8 cellular contexts compared by ENCODE assay signal in genomic region chr11:47215366-47215925, GRCh38. TPM values are rescaled to one million over a fixed set of nuclear protein-coding genes. Genes with fewer than 3 reads are reported as not detected.
DNase-seq lines count a peak whose midpoint lies in the region; ATAC-seq and TF ChIP-seq lines count a peak whose summit lies in the region.

No MANE protein-coding gene starts in this region.

- H3K36me3 ChIP-seq in mammary epithelial cell (ENCODE audit: insufficient read depth, low read length): peaks cover 5% of the 10 kb centered on the region

- POLR2A ChIA-PET in GM10248 (lab: Yijun Ruan, JAX): interaction anchor here (0.5 to 1.4 kb wide), 5 partner anchors 10 to 206 kb away, joined by 3 to 8 read pairs (median 5); no protein-coding TSS in a partner anchor

- peak; percentile 9 for DNase-seq in GM10248 (ENCODE audit: extremely low spot score)
- DNase-seq in NAMALWA (ENCODE audit: low spot score): peak; percentile 51
- peak; percentile 59 for DNase-seq in mammary epithelial cell
- peak; percentile 47 for DNase-seq in midbrain (lab: John Stamatoyannopoulos, UW)
- DNase-seq in SK-N-DZ (ENCODE audit: low spot score): no peak

- no peaks in the 10 kb centered on the region for H3K9me3 ChIP-seq in mammary epithelial cell (replicated peaks; ENCODE audit: insufficient read depth, low read length)

- CTCF ChIA-PET in GM10248 (lab: Yijun Ruan, JAX): interaction anchor here (0.9 to 2.4 kb wide), 10 partner anchors 20 to 194 kb away, joined by 3 to 18 read pairs (median 4); partner anchors contain the start of genes ACP2, ARFGAP2 and NR1H3
- CTCF ChIA-PET in mammary epithelial cell (lab: Charles Lee; ENCODE audit: low non-redundant PET): interaction anchor here (0.5 to 0.7 kb wide), 2 partner anchors 38 to 158 kb away, joined by 6 to 7 read pairs; no protein-coding TSS in a partner anchor

- TSS peak; percentile 63 for BruUV-seq in mammary epithelial cell (replicated peaks; lab: Mats Ljungman, UMichigan)

- TF ChIP-seq CTCF in GM10248 (IDR thresholded peaks at IDR 0.05; ENCODE audit: control extremely low read depth, extremely low read depth, low read depth, missing control alignments) (no peak), mammary epithelial cell (conservative IDR thresholded peaks at IDR 0.05 in 1 of 2, IDR thresholded peaks at IDR 0.05 in 1 of 2; ENCODE audit: extremely low read depth in 1 of 2, insufficient read depth in 1 of 2, low read depth in 1 of 2, low read length in 2 of 2) (no peak)

- H3K4me1 ChIP-seq in mammary epithelial cell (ENCODE audit: insufficient read depth, low read length): peaks cover 17% of the 10 kb centered on the region

- in situ Hi-C loops in mammary epithelial cell (cut with MboI; ENCODE audit: low sequenced_read_pairs in 2 of 2): no loop called here

- peak overlapping the region; percentile 90 for H3K4me2 ChIP-seq in mammary epithelial cell (ENCODE audit: insufficient read depth, low read depth, low read length)

- intact Hi-C loops in mammary epithelial cell (cut with micrococcal nuclease): loop anchor here (1.0 to 2.0 kb wide), 2 partner anchors 19 to 26 kb away; no protein-coding TSS in a partner anchor

- peak overlapping the region; percentile 86 for H3K9ac ChIP-seq in mammary epithelial cell (ENCODE audit: insufficient read depth, low read length)

- ATAC-seq in HG03039 (IDR thresholded peaks at IDR 0.05; ENCODE audit: unreplicated experiment) (no peak), GM19463 (IDR thresholded peaks at IDR 0.05; ENCODE audit: unreplicated experiment) (no peak), GM21528 (IDR thresholded peaks at IDR 0.05; ENCODE audit: low FRiP score, unreplicated experiment) (no peak)

- H3K27ac ChIP-seq in mammary epithelial cell (ENCODE audit: insufficient read depth, low read depth, low read length): peak overlapping the region; percentile 87

- peak overlapping the region; percentile 61 to 66 (median 65) for H3K4me3 ChIP-seq in mammary epithelial cell (replicated peaks in 1 of 3; ENCODE audit: insufficient read depth in 1 of 3, low read depth in 2 of 3, low read length in 3 of 3)

- no peaks in the 10 kb centered on the region for H3K27me3 ChIP-seq in mammary epithelial cell (ENCODE audit: insufficient read depth, low read length)

- no peaks in the 10 kb centered on the region for H4K20me1 ChIP-seq in mammary epithelial cell (ENCODE audit: insufficient read depth, low read length)

- dilution Hi-C loops in mammary epithelial cell (cut with HindIII; ENCODE audit: low sequenced_read_pairs): no loop called here

- peak overlapping the region; percentile 75 for H2AFZ ChIP-seq in mammary epithelial cell (ENCODE audit: low read depth, low read length)

- WGBS in mammary epithelial cell (ENCODE audit: low coverage, missing lambda C conversion rate): under 1% methylated on average over 15 of the region's 15 CpGs

- H3K79me2 ChIP-seq in mammary epithelial cell (ENCODE audit: insufficient read depth, low read length): peaks cover 48% of the 10 kb centered on the region

RNA-seq across cellular contexts. Expression of gene DDB2, which starts 0.7 kb away (rescaled TPM):
- total RNA-seq in mammary epithelial cell: 100 to 1,000 TPM in 1 of 2 donors, 10 to 100 TPM in 1; 43.0 to 101 TPM
- 94.6 TPM for polyA plus RNA-seq in mammary epithelial cell
- 71.6 TPM for polyA minus RNA-seq in mammary epithelial cell
- polyA plus RNA-seq in SK-N-DZ (2014; cell fraction: cytosol; rRNA removed): 25.6 and 28.8 TPM in 2 replicates
- 34.3 and 36.5 TPM in 2 replicates for polyA plus RNA-seq in SK-N-DZ (2014; cell fraction: nucleus; rRNA removed)

RNA-seq across cellular contexts. Expression of gene PACSIN3, which starts 29.2 kb away (rescaled TPM):
- 10 to 100 TPM; 20.7 to 53.4 TPM for total RNA-seq in mammary epithelial cell
- 39.5 TPM for polyA plus RNA-seq in mammary epithelial cell
- polyA minus RNA-seq in mammary epithelial cell: 32.1 TPM
- polyA plus RNA-seq in SK-N-DZ (2014; cell fraction: cytosol; rRNA removed): 35.3 and 47.8 TPM in 2 replicates
- polyA plus RNA-seq in SK-N-DZ (2014; cell fraction: nucleus; rRNA removed): 35.5 and 37.7 TPM in 2 replicates

RNA-seq across cellular contexts. Expression of gene ACP2, which starts 33.2 kb away (rescaled TPM):
- total RNA-seq in mammary epithelial cell: 10 to 100 TPM; 24.0 to 34.2 TPM
- 17.6 TPM for polyA plus RNA-seq in mammary epithelial cell
- 41.6 TPM for polyA minus RNA-seq in mammary epithelial cell
- 21.7 and 47.0 TPM in 2 replicates for polyA plus RNA-seq in SK-N-DZ (2014; cell fraction: cytosol; rRNA removed)
- polyA plus RNA-seq in SK-N-DZ (2014; cell fraction: nucleus; rRNA removed): 42.8 and 47.1 TPM in 2 replicates

RNA-seq across cellular contexts. Expression of gene ARFGAP2, which starts 38.8 kb away (rescaled TPM):
- total RNA-seq in mammary epithelial cell: 100 to 1,000 TPM in 1 of 2 donors, 10 to 100 TPM in 1; 83.0 to 120 TPM
- polyA plus RNA-seq in mammary epithelial cell: 87.5 TPM
- polyA minus RNA-seq in mammary epithelial cell: 107 TPM
- polyA plus RNA-seq in SK-N-DZ (2014; cell fraction: cytosol; rRNA removed): 113 and 120 TPM in 2 replicates
- polyA plus RNA-seq in SK-N-DZ (2014; cell fraction: nucleus; rRNA removed): 108 and 147 TPM in 2 replicates

RNA-seq across cellular contexts. Expression of gene NR1H3, which starts 42.4 kb away (rescaled TPM):
- total RNA-seq in mammary epithelial cell: 1 to 10 TPM; 4.5 to 5.5 TPM
- 6.7 TPM for polyA plus RNA-seq in mammary epithelial cell
- 26.6 TPM for polyA minus RNA-seq in mammary epithelial cell
- polyA plus RNA-seq in SK-N-DZ (2014; cell fraction: cytosol; rRNA removed): 9.1 and 11.0 TPM in 2 replicates
- 18.6 and 23.2 TPM in 2 replicates for polyA plus RNA-seq in SK-N-DZ (2014; cell fraction: nucleus; rRNA removed)
